Comparison of ENCODE assay signal across 8 cellular contexts in genomic region chr19:45092747-45093678, GRCh38. TPM values are rescaled to one million over a fixed set of nuclear protein-coding genes. Genes with fewer than 3 reads are reported as not detected.
DNase-seq lines count a peak whose midpoint lies in the region; ATAC-seq lines count a peak whose summit lies in the region.

A gene with protein sequence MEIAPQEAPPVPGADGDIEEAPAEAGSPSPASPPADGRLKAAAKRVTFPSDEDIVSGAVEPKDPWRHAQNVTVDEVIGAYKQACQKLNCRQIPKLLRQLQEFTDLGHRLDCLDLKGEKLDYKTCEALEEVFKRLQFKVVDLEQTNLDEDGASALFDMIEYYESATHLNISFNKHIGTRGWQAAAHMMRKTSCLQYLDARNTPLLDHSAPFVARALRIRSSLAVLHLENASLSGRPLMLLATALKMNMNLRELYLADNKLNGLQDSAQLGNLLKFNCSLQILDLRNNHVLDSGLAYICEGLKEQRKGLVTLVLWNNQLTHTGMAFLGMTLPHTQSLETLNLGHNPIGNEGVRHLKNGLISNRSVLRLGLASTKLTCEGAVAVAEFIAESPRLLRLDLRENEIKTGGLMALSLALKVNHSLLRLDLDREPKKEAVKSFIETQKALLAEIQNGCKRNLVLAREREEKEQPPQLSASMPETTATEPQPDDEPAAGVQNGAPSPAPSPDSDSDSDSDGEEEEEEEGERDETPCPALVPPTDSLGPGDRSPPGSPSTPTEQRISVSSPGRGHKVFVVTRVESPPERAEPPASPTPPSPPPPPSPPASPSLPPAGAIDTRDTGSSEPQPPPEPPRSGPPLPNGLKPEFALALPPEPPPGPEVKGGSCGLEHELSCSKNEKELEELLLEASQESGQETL (plus strand): TSS chr19:45093179. CDS start chr19:45093326, 147 bp downstream.

- H3K4me3 Mint-ChIP-seq in activated CD4-positive, alpha-beta T cell treated with anti-CD3 and anti-CD28 coated beads, Interleukin-2, amount 10 ng/mL, durations not matched to agents 7 days and 5 days, result peak within 1 kb of the TSS; percentile 87

- POLR2A ChIA-PET in activated CD4-positive, alpha-beta T cell treated with anti-CD3 and anti-CD28 coated beads, Interleukin-2, amount 10 ng/mL, durations not matched to agents 7 days and 5 days (lab: Charles Lee), result interaction anchor here (0.6 to 1.4 kb wide), 3 partner anchors 54 to 1452 kb away, joined by 3 to 6 read pairs (median 4); partner anchors contain the start of genes BLOC1S3, CLASRP and TRAPPC6A

- peak within 1 kb of the TSS; percentile 97 for H3K27ac Mint-ChIP-seq in activated CD4-positive, alpha-beta T cell treated with anti-CD3 and anti-CD28 coated beads, Interleukin-2, amount 10 ng/mL, durations not matched to agents 7 days and 5 days

- peak; percentile 95 for DNase-seq in Ammon's horn (ENCODE audit: low spot score)
- DNase-seq in GM19238 (ENCODE audit: insufficient read length, low spot score), result peak; percentile 94
- DNase-seq in NCI-H748 (lab: John Stamatoyannopoulos, UW; ENCODE audit: unreplicated experiment), result peak; percentile 100
- peak; percentile 95 for DNase-seq in activated CD4-positive, alpha-beta T cell treated with anti-CD3 and anti-CD28 coated beads, Interleukin-2, amount 10 ng/mL, durations not matched to agents 7 days and 5 days
- DNase-seq in dedifferentiated amniotic fluid mesenchymal stem cell (ENCODE audit: extremely low spot score), result peak; percentile 97
- DNase-seq in left kidney (ENCODE audit: low read depth, low spot score), result peak; percentile 99
- peak; percentile 92 for DNase-seq in stimulated activated CD4-positive, alpha-beta T cell treated with anti-CD3 and anti-CD28 coated beads, Interleukin-1b, Interleukin-23, amount 100 ng/mL, for 48 hours

- H3K4me1 Mint-ChIP-seq in activated CD4-positive, alpha-beta T cell treated with anti-CD3 and anti-CD28 coated beads, Interleukin-2, amount 10 ng/mL, durations not matched to agents 7 days and 5 days, result peaks cover 71% of the 10 kb centered on the region

- CTCF ChIA-PET in activated CD4-positive, alpha-beta T cell treated with anti-CD3 and anti-CD28 coated beads, Interleukin-2, amount 10 ng/mL, durations not matched to agents 7 days and 5 days (lab: Charles Lee), result interaction anchor here (0.7 to 2.6 kb wide), 13 partner anchors 9 to 393 kb away, joined by 3 to 14 read pairs (median 4); partner anchors contain the start of genes BLOC1S3, GEMIN7, RELB and TRAPPC6A

- ATAC-seq in HG03520 (IDR thresholded peaks at IDR 0.05; ENCODE audit: unreplicated experiment), result peak; percentile 55

- peaks cover 30% of the 10 kb centered on the region for H3K36me3 Mint-ChIP-seq in activated CD4-positive, alpha-beta T cell treated with anti-CD3 and anti-CD28 coated beads, Interleukin-2, amount 10 ng/mL, durations not matched to agents 7 days and 5 days (ENCODE audit: low read depth)

- no peaks in the 10 kb centered on the region for H3K27me3 Mint-ChIP-seq in activated CD4-positive, alpha-beta T cell treated with anti-CD3 and anti-CD28 coated beads, Interleukin-2, amount 10 ng/mL, durations not matched to agents 7 days and 5 days

- H3K9me3 Mint-ChIP-seq in activated CD4-positive, alpha-beta T cell treated with anti-CD3 and anti-CD28 coated beads, Interleukin-2, amount 10 ng/mL, durations not matched to agents 7 days and 5 days, result peaks cover 2% of the 10 kb centered on the region

RNA-seq across cellular contexts. Expression of the gene that starts here (rescaled TPM):
- total RNA-seq in activated CD4-positive, alpha-beta T cell treated with anti-CD3 and anti-CD28 coated beads, Interleukin-2, amount 10 ng/mL, durations not matched to agents 7 days and 5 days, result 10 to 100 TPM; 21.1 to 21.7 TPM

Comparison
In these comparisons a context has a peak if more than half of its experiments do, and no peak if none do; other contexts are left out.
1. Peak in every context shown above with its lines: DNase-seq and ATAC-seq.